Comparison of ENCODE assay signal across 1 cellular context in genomic region chr16:1308977-1309885, GRCh38.
A peak's percentile ranks its signal among the peaks of the same experiment; 100 is the strongest.
TF ChIP-seq lines count a peak whose summit lies in the region.

Gene UBE2I (plus strand): TSS chr16:1309636. CDS start chr16:1314031, 4,395 bp downstream.

TF ChIP-seq in HepG2, 621 proteins besides CTCF, POLR2A, EP300 and RAD21 (continued from another document and continues in another):
- TF ChIP-seq ZNF574 (CRISPR knock-in tag; IDR thresholded peaks at IDR 0.05) (no peak; the same call in 1 of the 2 replicates), ZNF562 (CRISPR knock-in tag; IDR thresholded peaks at IDR 0.05; ENCODE audit: borderline replicate concordance) (no peak), ZMAT3 (CRISPR knock-in tag; conservative IDR thresholded peaks at IDR 0.05) (peak; percentile 96), CREB3 (CRISPR knock-in tag; IDR thresholded peaks at IDR 0.05) (no peak; the same call in 1 of the 2 replicates), AKAP8 (CRISPR knock-in tag; IDR thresholded peaks at IDR 0.05) (no peak), TEAD3 (CRISPR knock-in tag; optimal IDR thresholded peaks at IDR 0.05; ENCODE audit: borderline replicate concordance) (peak; percentile 58), SRF (IDR thresholded peaks at IDR 0.05; ENCODE audit: low read depth, low read length) (no peak), ZNF773 (CRISPR knock-in tag; IDR thresholded peaks at IDR 0.05; ENCODE audit: borderline replicate concordance) (peak; percentile 75; the same call in 1 of the 2 replicates), TAF15 (IDR thresholded peaks at IDR 0.05; ENCODE audit: low read depth, low read length, poor library complexity, severe bottlenecking) (no peak), ETV5 (CRISPR knock-in tag; IDR thresholded peaks at IDR 0.05; ENCODE audit: borderline replicate concordance) (peak; percentile 29; the same call in 1 of the 2 replicates), ZNF510 (CRISPR knock-in tag; IDR thresholded peaks at IDR 0.05; ENCODE audit: low read depth) (0 out of 2 replicates have a peak, but pooled peaks have one; percentile 47), SAP130 (CRISPR knock-in tag; IDR thresholded peaks at IDR 0.05; ENCODE audit: low read depth) (peak; percentile 46), TRIM22 (IDR thresholded peaks at IDR 0.05) (no peak), SOX5 (CRISPR knock-in tag; IDR thresholded peaks at IDR 0.05; ENCODE audit: borderline replicate concordance) (0 out of 2 replicates have a peak, but pooled peaks have one; percentile 19), ZBED4 (CRISPR knock-in tag; IDR thresholded peaks at IDR 0.05; ENCODE audit: borderline replicate concordance) (no peak), CREM (IDR thresholded peaks at IDR 0.05) (peak; percentile 93), CREM (CRISPR knock-in tag; IDR thresholded peaks at IDR 0.05) (peak; percentile 68), ZNF446 (CRISPR knock-in tag; IDR thresholded peaks at IDR 0.05) (peak; percentile 86; the same call in 1 of the 2 replicates), TERF1 (CRISPR knock-in tag; IDR thresholded peaks at IDR 0.05) (no peak), FOSL1 (CRISPR knock-in tag; IDR thresholded peaks at IDR 0.05; ENCODE audit: borderline replicate concordance) (no peak), ZNF766 (CRISPR knock-in tag; IDR thresholded peaks at IDR 0.05; ENCODE audit: borderline replicate concordance) (peak; percentile 50; the same call in 1 of the 2 replicates), MIXL1 (CRISPR knock-in tag; IDR thresholded peaks at IDR 0.05) (no peak; the same call in 1 of the 2 replicates), ZNF34 (CRISPR knock-in tag; IDR thresholded peaks at IDR 0.05; ENCODE audit: borderline replicate concordance) (no peak), ARID5B (CRISPR knock-in tag; IDR thresholded peaks at IDR 0.05) (peak; percentile 7; the same call in 1 of the 2 replicates), SP4 (CRISPR knock-in tag; IDR thresholded peaks at IDR 0.05) (peak; percentile 98), IRF9 (CRISPR knock-in tag; IDR thresholded peaks at IDR 0.05; ENCODE audit: borderline replicate concordance) (peak; percentile 85), REPIN1 (CRISPR knock-in tag; IDR thresholded peaks at IDR 0.05; ENCODE audit: borderline replicate concordance, low read depth) (no peak), ZFP82 (CRISPR knock-in tag; IDR thresholded peaks at IDR 0.05; ENCODE audit: borderline replicate concordance) (peak; percentile 66; the same call in 1 of the 2 replicates), ZNF576 (CRISPR knock-in tag; IDR thresholded peaks at IDR 0.05) (0 out of 2 replicates have a peak, but pooled peaks have one; percentile 40), NR3C1 (CRISPR knock-in tag; IDR thresholded peaks at IDR 0.05) (no peak), GRHL1 (CRISPR knock-in tag; conservative IDR thresholded peaks at IDR 0.05) (no peak), ATF7-NPFF (CRISPR knock-in tag; IDR thresholded peaks at IDR 0.05; ENCODE audit: low read depth) (no peak), ZBTB46 (CRISPR knock-in tag; IDR thresholded peaks at IDR 0.05; ENCODE audit: borderline replicate concordance) (no peak), THYN1 (CRISPR knock-in tag; IDR thresholded peaks at IDR 0.05; ENCODE audit: borderline replicate concordance, low read depth) (no peak), ZNF678 (CRISPR knock-in tag; IDR thresholded peaks at IDR 0.05) (peak; percentile 85; the same call in 1 of the 2 replicates), TOPORS (CRISPR knock-in tag; IDR thresholded peaks at IDR 0.05) (no peak)
